9 cellular contexts compared by ENCODE assay signal in genomic region chr12:122203968-122204828, GRCh38. TPM values are rescaled to one million over a fixed set of nuclear protein-coding genes. Genes with fewer than 3 reads are reported as not detected.
DNase-seq lines count a peak whose midpoint lies in the region; ATAC-seq and TF ChIP-seq lines count a peak whose summit lies in the region.
"Had no signal": no experiment of that assay in that cellular context is flagged by ENCODE, and none has a peak within 500 bp of the region (broad histone marks: within the 10 kb centered on the region; RNA-seq: fewer than 3 reads in every experiment).

No MANE protein-coding gene starts in this region.

- no peaks in the 10 kb centered on the region for H3K9me3 Mint-ChIP-seq in activated T-cell treated with anti-CD3 and anti-CD28 coated beads, Interleukin-2, amount 50 U/mL, for 4 hours

- 7% methylated on average over 64 of the region's 92 CpGs for WGBS in hepatocyte (ENCODE audit: low lambda C conversion rate, missing lambda C conversion rate)

- H3K4me3 Mint-ChIP-seq in activated T-cell treated with anti-CD3 and anti-CD28 coated beads, Interleukin-2, amount 50 U/mL, for 4 hours: peak overlapping the region; percentile 61

- H2AFZ ChIP-seq in hepatocyte: no peak overlapping the region

- no peak for TF ChIP-seq CTCF in hepatocyte (IDR thresholded peaks at IDR 0.05; ENCODE audit: poor library complexity)

- H3K79me2 ChIP-seq in hepatocyte: no peaks in the 10 kb centered on the region

- H3K9ac ChIP-seq in skeletal muscle satellite cell (ENCODE audit: low read depth, low read length): no peak overlapping the region

- H3K4me2 ChIP-seq in hepatocyte (peak overlapping the region; percentile 99), skeletal muscle satellite cell (ENCODE audit: low read length) (peak overlapping the region; percentile 91)

- H3K4me3 ChIP-seq in hepatocyte: peak overlapping the region; percentile 22
- H3K4me3 ChIP-seq in skeletal muscle satellite cell (ENCODE audit: low read length): peak overlapping the region; percentile 64

- H3K9me2 ChIP-seq in hepatocyte (replicated peaks; ENCODE audit: insufficient read depth): no peaks in the 10 kb centered on the region

- ATAC-seq in activated T-cell treated with anti-CD3 and anti-CD28 coated beads, Interleukin-2, amount 50 U/mL, for 4 hours: peak; percentile 21 to 24
- no peak for ATAC-seq in HG03095 (IDR thresholded peaks at IDR 0.05; ENCODE audit: unreplicated experiment)

- H4K20me1 ChIP-seq in hepatocyte (ENCODE audit: insufficient read depth, poor library complexity, severe bottlenecking): no peaks in the 10 kb centered on the region

- H3K27ac ChIP-seq in hepatocyte: no peak overlapping the region

- H3K36me3 Mint-ChIP-seq in activated T-cell treated with anti-CD3 and anti-CD28 coated beads, Interleukin-2, amount 50 U/mL, for 4 hours (ENCODE audit: insufficient read depth): peaks cover 12% of the 10 kb centered on the region

- H3K9me3 ChIP-seq in hepatocyte (ENCODE audit: low read depth): no peaks in the 10 kb centered on the region
- H3K9me3 ChIP-seq in skeletal muscle satellite cell (replicated peaks; ENCODE audit: low read length): no peaks in the 10 kb centered on the region

- peaks cover 9% of the 10 kb centered on the region for H3K4me1 Mint-ChIP-seq in activated T-cell treated with anti-CD3 and anti-CD28 coated beads, Interleukin-2, amount 50 U/mL, for 4 hours (ENCODE audit: low read depth)

- H3K27me3 ChIP-seq in hepatocyte: peaks cover 34% of the 10 kb centered on the region
- peaks cover 20% of the 10 kb centered on the region for H3K27me3 ChIP-seq in skeletal muscle satellite cell (ENCODE audit: control insufficient read depth, insufficient read depth, low read length)

- H3K27me3 Mint-ChIP-seq in activated T-cell treated with anti-CD3 and anti-CD28 coated beads, Interleukin-2, amount 50 U/mL, for 4 hours (ENCODE audit: low read depth): peaks cover 17% of the 10 kb centered on the region

- DNase-seq in NCI-H2227 (lab: John Stamatoyannopoulos, UW; ENCODE audit: unreplicated experiment) (peak; percentile 44), NCI-H2227 treated with DMSO at 0.1 percent for 48 hours (lab: John Stamatoyannopoulos, UW) (no peak), hepatocyte (ENCODE audit: low spot score) (no peak), MV-4-11 (lab: John Stamatoyannopoulos, UW) (no peak), DMS153 (lab: John Stamatoyannopoulos, UW) (no peak)
- no peak for DNase-seq in activated T-cell treated with anti-CD3 and anti-CD28 coated beads, Interleukin-2, amount 50 U/mL, for 4 hours
- DNase-seq: DND-41 had no signal

- H3K36me3 ChIP-seq in hepatocyte (replicated peaks; ENCODE audit: insufficient read depth, low read depth) (no peaks in the 10 kb centered on the region), skeletal muscle satellite cell (ENCODE audit: insufficient read depth, low read length) (peaks cover 22% of the 10 kb centered on the region)

- peaks cover 7% of the 10 kb centered on the region for H3K4me1 ChIP-seq in hepatocyte (ENCODE audit: insufficient read depth)
- H3K4me1 ChIP-seq in skeletal muscle satellite cell (ENCODE audit: control insufficient read depth, insufficient read depth, low read length): peaks cover 12% of the 10 kb centered on the region

RNA-seq across cellular contexts. Expression of gene B3GNT4, which starts 0.7 kb away (rescaled TPM):
- total RNA-seq in activated T-cell treated with anti-CD3 and anti-CD28 coated beads, Interleukin-2, amount 50 U/mL, for 4 hours: under 1 TPM; 0.16 to 0.43 (median 0.19) TPM
- total RNA-seq in hepatocyte: 0.13 TPM in 1 of 2 replicates, not detected in the other
- polyA plus RNA-seq in hepatocyte: 1.0 and 2.2 TPM in 2 replicates
- total RNA-seq in skeletal muscle satellite cell (2012; rRNA removed): 0.51 and 0.87 TPM in 2 replicates

RNA-seq across cellular contexts. Expression of gene LRRC43, which starts 21.3 kb away (rescaled TPM):
- under 1 TPM in 1 of 3 donors, not detected in 2; 0.28 TPM for total RNA-seq in activated T-cell treated with anti-CD3 and anti-CD28 coated beads, Interleukin-2, amount 50 U/mL, for 4 hours
- 0.24 and 1.7 TPM in 2 replicates for total RNA-seq in hepatocyte
- 0.90 and 1.7 TPM in 2 replicates for polyA plus RNA-seq in hepatocyte
- 1.1 TPM in 1 of 2 replicates, not detected in the other for total RNA-seq in skeletal muscle satellite cell (2012; rRNA removed)

RNA-seq across cellular contexts. Expression of gene DIABLO, which starts 21.7 kb away (rescaled TPM):
- total RNA-seq in activated T-cell treated with anti-CD3 and anti-CD28 coated beads, Interleukin-2, amount 50 U/mL, for 4 hours: 10 to 100 TPM; 66.4 to 75.3 (median 72.5) TPM
- 63.8 and 77.4 TPM in 2 replicates for total RNA-seq in hepatocyte
- 71.8 and 96.5 TPM in 2 replicates for polyA plus RNA-seq in hepatocyte
- total RNA-seq in skeletal muscle satellite cell (2012; rRNA removed): 61.1 and 64.0 TPM in 2 replicates

RNA-seq across cellular contexts. Expression of gene IL31, which starts 30.2 kb away (rescaled TPM):
- total RNA-seq in activated T-cell treated with anti-CD3 and anti-CD28 coated beads, Interleukin-2, amount 50 U/mL, for 4 hours: 10 to 100 TPM in 1 of 3 donors, 1 to 10 TPM in 2; 3.1 to 31.4 (median 5.3) TPM
- total RNA-seq in hepatocyte: not detected in 2 replicates
- not detected in 2 replicates for polyA plus RNA-seq in hepatocyte
- total RNA-seq in skeletal muscle satellite cell (2012; rRNA removed): not detected in 2 replicates
